Comparison of ENCODE assay signal across 1 cellular context in genomic region chr2:219058541-219059374, GRCh38.
TF ChIP-seq lines count a peak whose summit lies in the region.

No MANE protein-coding gene starts in this region.

TF ChIP-seq in HepG2, 621 proteins besides CTCF, POLR2A, EP300 and RAD21 (continued from another document and continues in another):
- no peak for TF ChIP-seq GLMP (CRISPR knock-in tag; IDR thresholded peaks at IDR 0.05; ENCODE audit: borderline replicate concordance)
- TF ChIP-seq ZNF496 (CRISPR knock-in tag; IDR thresholded peaks at IDR 0.05; ENCODE audit: insufficient replicate concordance) = no peak
- TF ChIP-seq, protein P1, sequence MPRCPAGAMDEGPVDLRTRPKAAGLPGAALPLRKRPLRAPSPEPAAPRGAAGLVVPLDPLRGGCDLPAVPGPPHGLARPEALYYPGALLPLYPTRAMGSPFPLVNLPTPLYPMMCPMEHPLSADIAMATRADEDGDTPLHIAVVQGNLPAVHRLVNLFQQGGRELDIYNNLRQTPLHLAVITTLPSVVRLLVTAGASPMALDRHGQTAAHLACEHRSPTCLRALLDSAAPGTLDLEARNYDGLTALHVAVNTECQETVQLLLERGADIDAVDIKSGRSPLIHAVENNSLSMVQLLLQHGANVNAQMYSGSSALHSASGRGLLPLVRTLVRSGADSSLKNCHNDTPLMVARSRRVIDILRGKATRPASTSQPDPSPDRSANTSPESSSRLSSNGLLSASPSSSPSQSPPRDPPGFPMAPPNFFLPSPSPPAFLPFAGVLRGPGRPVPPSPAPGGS (CRISPR knock-in tag; IDR thresholded peaks at IDR 0.05) = peak; percentile 31; the same call in 1 of the 2 replicates
- TF ChIP-seq, protein P2, sequence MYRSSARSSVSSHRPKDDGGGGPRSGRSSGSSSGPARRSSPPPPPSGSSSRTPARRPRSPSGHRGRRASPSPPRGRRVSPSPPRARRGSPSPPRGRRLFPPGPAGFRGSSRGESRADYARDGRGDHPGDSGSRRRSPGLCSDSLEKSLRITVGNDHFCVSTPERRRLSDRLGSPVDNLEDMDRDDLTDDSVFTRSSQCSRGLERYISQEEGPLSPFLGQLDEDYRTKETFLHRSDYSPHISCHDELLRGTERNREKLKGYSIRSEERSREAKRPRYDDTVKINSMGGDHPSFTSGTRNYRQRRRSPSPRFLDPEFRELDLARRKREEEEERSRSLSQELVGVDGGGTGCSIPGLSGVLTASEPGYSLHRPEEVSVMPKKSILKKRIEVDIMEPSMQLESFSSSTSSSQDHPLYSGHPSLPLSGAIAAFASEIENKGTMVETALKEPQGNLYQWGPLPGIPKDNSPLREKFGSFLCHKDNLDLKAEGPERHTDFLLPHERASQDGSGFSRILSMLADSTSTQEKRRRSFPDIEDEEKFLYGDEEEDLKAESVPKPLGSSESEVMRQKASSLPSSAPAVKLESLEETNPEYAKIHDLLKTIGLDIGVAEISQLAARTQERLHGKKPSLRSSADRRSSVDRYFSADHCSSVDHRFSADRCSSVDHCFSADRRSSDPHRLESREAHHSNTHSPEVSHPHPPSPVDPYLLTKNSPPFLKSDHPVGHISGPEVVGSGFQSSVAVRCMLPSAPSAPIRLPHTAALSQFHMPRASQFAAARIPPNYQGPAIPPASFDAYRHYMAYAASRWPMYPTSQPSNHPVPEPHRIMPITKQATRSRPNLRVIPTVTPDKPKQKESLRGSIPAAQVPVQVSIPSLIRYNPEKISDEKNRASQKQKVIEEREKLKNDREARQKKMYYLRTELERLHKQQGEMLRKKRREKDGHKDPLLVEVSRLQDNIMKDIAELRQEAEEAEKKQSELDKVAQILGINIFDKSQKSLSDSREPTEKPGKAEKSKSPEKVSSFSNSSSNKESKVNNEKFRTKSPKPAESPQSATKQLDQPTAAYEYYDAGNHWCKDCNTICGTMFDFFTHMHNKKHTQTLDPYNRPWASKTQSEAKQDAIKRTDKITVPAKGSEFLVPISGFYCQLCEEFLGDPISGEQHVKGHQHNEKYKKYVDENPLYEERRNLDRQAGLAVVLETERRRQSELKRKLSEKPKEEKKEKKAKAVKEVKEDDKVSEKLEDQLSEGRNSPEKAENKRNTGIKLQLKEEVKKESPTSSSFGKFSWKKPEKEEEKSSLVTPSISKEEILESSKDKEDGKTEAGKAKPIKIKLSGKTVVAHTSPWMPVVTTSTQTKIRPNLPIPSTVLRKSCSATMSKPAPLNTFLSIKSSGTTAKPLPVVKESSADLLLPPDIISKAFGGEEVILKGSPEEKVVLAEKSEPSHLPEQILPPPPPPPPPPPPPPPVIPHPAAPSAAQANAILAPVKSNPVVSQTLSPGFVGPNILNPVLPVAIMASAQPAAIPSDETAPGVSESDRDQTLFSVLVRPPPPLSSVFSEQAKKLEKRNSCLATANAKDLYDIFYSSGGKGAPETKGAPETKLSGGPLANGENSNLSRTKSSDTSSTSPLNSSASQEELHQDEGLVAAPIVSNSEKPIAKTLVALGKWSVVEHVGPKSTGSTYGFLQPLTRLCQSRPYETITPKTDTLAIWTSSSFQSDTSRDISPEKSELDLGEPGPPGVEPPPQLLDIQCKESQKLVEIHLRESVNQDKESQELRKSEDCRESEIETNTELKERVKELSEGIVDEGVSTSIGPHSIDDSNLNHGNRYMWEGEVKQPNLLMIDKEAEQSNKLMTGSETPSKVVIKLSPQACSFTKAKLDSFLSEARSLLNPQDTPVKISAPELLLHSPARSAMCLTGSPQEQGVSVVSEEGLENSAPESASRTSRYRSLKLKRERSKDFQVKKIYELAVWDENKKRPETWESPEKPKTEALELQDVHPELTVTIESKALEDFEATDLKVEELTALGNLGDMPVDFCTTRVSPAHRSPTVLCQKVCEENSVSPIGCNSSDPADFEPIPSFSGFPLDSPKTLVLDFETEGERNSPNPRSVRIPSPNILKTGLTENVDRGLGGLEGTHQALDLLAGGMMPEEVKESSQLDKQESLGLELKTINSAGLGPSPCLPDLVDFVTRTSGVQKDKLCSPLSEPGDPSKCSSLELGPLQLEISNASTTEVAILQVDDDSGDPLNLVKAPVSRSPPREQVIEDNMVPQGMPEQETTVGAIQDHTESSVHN (CRISPR knock-in tag; IDR thresholded peaks at IDR 0.05) = 0 out of 2 replicates have a peak, but pooled peaks have one; percentile 21
- TF ChIP-seq, protein P3, sequence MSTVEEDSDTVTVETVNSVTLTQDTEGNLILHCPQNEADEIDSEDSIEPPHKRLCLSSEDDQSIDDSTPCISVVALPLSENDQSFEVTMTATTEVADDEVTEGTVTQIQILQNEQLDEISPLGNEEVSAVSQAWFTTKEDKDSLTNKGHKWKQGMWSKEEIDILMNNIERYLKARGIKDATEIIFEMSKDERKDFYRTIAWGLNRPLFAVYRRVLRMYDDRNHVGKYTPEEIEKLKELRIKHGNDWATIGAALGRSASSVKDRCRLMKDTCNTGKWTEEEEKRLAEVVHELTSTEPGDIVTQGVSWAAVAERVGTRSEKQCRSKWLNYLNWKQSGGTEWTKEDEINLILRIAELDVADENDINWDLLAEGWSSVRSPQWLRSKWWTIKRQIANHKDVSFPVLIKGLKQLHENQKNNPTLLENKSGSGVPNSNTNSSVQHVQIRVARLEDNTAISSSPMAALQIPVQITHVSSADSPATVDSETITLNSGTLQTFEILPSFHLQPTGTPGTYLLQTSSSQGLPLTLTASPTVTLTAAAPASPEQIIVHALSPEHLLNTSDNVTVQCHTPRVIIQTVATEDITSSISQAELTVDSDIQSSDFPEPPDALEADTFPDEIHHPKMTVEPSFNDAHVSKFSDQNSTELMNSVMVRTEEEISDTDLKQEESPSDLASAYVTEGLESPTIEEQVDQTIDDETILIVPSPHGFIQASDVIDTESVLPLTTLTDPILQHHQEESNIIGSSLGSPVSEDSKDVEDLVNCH (CRISPR knock-in tag; IDR thresholded peaks at IDR 0.05) = no peak
- TF ChIP-seq SIN3B (IDR thresholded peaks at IDR 0.05; ENCODE audit: low read length) = no peak
- no peak for TF ChIP-seq ZBTB3 (CRISPR knock-in tag; IDR thresholded peaks at IDR 0.05; ENCODE audit: borderline replicate concordance, low read depth)
- peak; percentile 84; the same call in 1 of the 2 replicates for TF ChIP-seq ZNF101 (CRISPR knock-in tag; IDR thresholded peaks at IDR 0.05; ENCODE audit: borderline replicate concordance, low read depth)
- peak; percentile 75; the same call in 1 of the 2 replicates for TF ChIP-seq TARDBP (CRISPR knock-in tag; IDR thresholded peaks at IDR 0.05)
- TF ChIP-seq, protein P4, sequence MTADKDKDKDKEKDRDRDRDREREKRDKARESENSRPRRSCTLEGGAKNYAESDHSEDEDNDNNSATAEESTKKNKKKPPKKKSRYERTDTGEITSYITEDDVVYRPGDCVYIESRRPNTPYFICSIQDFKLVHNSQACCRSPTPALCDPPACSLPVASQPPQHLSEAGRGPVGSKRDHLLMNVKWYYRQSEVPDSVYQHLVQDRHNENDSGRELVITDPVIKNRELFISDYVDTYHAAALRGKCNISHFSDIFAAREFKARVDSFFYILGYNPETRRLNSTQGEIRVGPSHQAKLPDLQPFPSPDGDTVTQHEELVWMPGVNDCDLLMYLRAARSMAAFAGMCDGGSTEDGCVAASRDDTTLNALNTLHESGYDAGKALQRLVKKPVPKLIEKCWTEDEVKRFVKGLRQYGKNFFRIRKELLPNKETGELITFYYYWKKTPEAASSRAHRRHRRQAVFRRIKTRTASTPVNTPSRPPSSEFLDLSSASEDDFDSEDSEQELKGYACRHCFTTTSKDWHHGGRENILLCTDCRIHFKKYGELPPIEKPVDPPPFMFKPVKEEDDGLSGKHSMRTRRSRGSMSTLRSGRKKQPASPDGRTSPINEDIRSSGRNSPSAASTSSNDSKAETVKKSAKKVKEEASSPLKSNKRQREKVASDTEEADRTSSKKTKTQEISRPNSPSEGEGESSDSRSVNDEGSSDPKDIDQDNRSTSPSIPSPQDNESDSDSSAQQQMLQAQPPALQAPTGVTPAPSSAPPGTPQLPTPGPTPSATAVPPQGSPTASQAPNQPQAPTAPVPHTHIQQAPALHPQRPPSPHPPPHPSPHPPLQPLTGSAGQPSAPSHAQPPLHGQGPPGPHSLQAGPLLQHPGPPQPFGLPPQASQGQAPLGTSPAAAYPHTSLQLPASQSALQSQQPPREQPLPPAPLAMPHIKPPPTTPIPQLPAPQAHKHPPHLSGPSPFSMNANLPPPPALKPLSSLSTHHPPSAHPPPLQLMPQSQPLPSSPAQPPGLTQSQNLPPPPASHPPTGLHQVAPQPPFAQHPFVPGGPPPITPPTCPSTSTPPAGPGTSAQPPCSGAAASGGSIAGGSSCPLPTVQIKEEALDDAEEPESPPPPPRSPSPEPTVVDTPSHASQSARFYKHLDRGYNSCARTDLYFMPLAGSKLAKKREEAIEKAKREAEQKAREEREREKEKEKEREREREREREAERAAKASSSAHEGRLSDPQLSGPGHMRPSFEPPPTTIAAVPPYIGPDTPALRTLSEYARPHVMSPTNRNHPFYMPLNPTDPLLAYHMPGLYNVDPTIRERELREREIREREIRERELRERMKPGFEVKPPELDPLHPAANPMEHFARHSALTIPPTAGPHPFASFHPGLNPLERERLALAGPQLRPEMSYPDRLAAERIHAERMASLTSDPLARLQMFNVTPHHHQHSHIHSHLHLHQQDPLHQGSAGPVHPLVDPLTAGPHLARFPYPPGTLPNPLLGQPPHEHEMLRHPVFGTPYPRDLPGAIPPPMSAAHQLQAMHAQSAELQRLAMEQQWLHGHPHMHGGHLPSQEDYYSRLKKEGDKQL (CRISPR knock-in tag; IDR thresholded peaks at IDR 0.05; ENCODE audit: low read depth) = peak; percentile 73
- TF ChIP-seq FLYWCH1 (CRISPR knock-in tag; IDR thresholded peaks at IDR 0.05) = no peak
- TF ChIP-seq, protein P5, sequence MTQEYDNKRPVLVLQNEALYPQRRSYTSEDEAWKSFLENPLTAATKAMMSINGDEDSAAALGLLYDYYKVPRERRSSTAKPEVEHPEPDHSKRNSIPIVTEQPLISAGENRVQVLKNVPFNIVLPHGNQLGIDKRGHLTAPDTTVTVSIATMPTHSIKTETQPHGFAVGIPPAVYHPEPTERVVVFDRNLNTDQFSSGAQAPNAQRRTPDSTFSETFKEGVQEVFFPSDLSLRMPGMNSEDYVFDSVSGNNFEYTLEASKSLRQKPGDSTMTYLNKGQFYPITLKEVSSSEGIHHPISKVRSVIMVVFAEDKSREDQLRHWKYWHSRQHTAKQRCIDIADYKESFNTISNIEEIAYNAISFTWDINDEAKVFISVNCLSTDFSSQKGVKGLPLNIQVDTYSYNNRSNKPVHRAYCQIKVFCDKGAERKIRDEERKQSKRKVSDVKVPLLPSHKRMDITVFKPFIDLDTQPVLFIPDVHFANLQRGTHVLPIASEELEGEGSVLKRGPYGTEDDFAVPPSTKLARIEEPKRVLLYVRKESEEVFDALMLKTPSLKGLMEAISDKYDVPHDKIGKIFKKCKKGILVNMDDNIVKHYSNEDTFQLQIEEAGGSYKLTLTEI (CRISPR knock-in tag; conservative IDR thresholded peaks at IDR 0.05) = no peak
- TF ChIP-seq IRX3 (CRISPR knock-in tag; IDR thresholded peaks at IDR 0.05; ENCODE audit: borderline replicate concordance, low read depth) = no peak
- no peak for TF ChIP-seq ZNF20 (CRISPR knock-in tag; IDR thresholded peaks at IDR 0.05)
- no peak for TF ChIP-seq ZNF557 (CRISPR knock-in tag; IDR thresholded peaks at IDR 0.05)
- TF ChIP-seq PATZ1 (CRISPR knock-in tag; IDR thresholded peaks at IDR 0.05) = peak; percentile 81
- peak; percentile 93 for TF ChIP-seq SP5 (CRISPR knock-in tag; IDR thresholded peaks at IDR 0.05; ENCODE audit: borderline replicate concordance, low read depth)
- TF ChIP-seq ZNF367 (CRISPR knock-in tag; IDR thresholded peaks at IDR 0.05; ENCODE audit: borderline replicate concordance) = no peak
- no peak for TF ChIP-seq SP1 (IDR thresholded peaks at IDR 0.05)
- TF ChIP-seq SP1 (CRISPR knock-in tag; IDR thresholded peaks at IDR 0.05) = no peak
- TF ChIP-seq ZBTB1 (CRISPR knock-in tag; IDR thresholded peaks at IDR 0.05; ENCODE audit: borderline replicate concordance) = no peak
- 0 out of 2 replicates have a peak, but pooled peaks have one; percentile 25 for TF ChIP-seq MIXL1 (CRISPR knock-in tag; IDR thresholded peaks at IDR 0.05)
- TF ChIP-seq FOXM1 (CRISPR knock-in tag; IDR thresholded peaks at IDR 0.05) = no peak
- TF ChIP-seq, protein P6, sequence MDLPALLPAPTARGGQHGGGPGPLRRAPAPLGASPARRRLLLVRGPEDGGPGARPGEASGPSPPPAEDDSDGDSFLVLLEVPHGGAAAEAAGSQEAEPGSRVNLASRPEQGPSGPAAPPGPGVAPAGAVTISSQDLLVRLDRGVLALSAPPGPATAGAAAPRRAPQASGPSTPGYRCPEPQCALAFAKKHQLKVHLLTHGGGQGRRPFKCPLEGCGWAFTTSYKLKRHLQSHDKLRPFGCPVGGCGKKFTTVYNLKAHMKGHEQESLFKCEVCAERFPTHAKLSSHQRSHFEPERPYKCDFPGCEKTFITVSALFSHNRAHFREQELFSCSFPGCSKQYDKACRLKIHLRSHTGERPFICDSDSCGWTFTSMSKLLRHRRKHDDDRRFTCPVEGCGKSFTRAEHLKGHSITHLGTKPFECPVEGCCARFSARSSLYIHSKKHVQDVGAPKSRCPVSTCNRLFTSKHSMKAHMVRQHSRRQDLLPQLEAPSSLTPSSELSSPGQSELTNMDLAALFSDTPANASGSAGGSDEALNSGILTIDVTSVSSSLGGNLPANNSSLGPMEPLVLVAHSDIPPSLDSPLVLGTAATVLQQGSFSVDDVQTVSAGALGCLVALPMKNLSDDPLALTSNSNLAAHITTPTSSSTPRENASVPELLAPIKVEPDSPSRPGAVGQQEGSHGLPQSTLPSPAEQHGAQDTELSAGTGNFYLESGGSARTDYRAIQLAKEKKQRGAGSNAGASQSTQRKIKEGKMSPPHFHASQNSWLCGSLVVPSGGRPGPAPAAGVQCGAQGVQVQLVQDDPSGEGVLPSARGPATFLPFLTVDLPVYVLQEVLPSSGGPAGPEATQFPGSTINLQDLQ (CRISPR knock-in tag; IDR thresholded peaks at IDR 0.05) = peak; percentile 85; the same call in 1 of the 2 replicates
- no peak for TF ChIP-seq ZFAT (CRISPR knock-in tag; conservative IDR thresholded peaks at IDR 0.05)
- peak; percentile 47; the same call in 1 of the 2 replicates for TF ChIP-seq STAT5B (CRISPR knock-in tag; IDR thresholded peaks at IDR 0.05)
